9 cellular contexts compared by ENCODE assay signal in genomic region chr10:34528320-34528719, GRCh38.
DNase-seq lines count a peak whose midpoint lies in the region; TF ChIP-seq lines count a peak whose summit lies in the region.
"Had no signal": no experiment of that assay in that cellular context is flagged by ENCODE, and none has a peak within 500 bp of the region (broad histone marks: within the 10 kb centered on the region; RNA-seq: fewer than 3 reads in every experiment).

No MANE protein-coding gene starts in this region.

- H3K4me3 Mint-ChIP-seq in type B pancreatic cell, result no peak overlapping the region
- H3K4me3 Mint-ChIP-seq in activated naive CD4-positive, alpha-beta T cell treated with anti-CD3 and anti-CD28 coated beads, Interleukin-2, amount 10 ng/mL, durations not matched to agents 7 days and 5 days, result no peak overlapping the region
- H3K4me3 Mint-ChIP-seq: CD4-positive, CD25-positive, alpha-beta regulatory T cell had no signal

- TF ChIP-seq CTCF in epithelial cell of proximal tubule (conservative IDR thresholded peaks at IDR 0.05; ENCODE audit: low read depth, low read length) (no peak), type B pancreatic cell (conservative IDR thresholded peaks at IDR 0.05) (no peak)

- H3K27ac Mint-ChIP-seq in type B pancreatic cell, result peak overlapping the region; percentile 78
- no peak overlapping the region for H3K27ac Mint-ChIP-seq in activated naive CD4-positive, alpha-beta T cell treated with anti-CD3 and anti-CD28 coated beads, Interleukin-2, amount 10 ng/mL, durations not matched to agents 7 days and 5 days

- H3K4me1 Mint-ChIP-seq in type B pancreatic cell (ENCODE audit: unreplicated experiment), result peaks cover 35% of the 10 kb centered on the region
- no peaks in the 10 kb centered on the region for H3K4me1 Mint-ChIP-seq in activated naive CD4-positive, alpha-beta T cell treated with anti-CD3 and anti-CD28 coated beads, Interleukin-2, amount 10 ng/mL, durations not matched to agents 7 days and 5 days
- H3K4me1 Mint-ChIP-seq: CD4-positive, CD25-positive, alpha-beta regulatory T cell had no signal

- CTCF ChIA-PET in activated naive CD4-positive, alpha-beta T cell treated with anti-CD3 and anti-CD28 coated beads, Interleukin-2, amount 10 ng/mL, durations not matched to agents 7 days and 5 days (lab: Charles Lee), result no interaction called here

- no peaks in the 10 kb centered on the region for H3K27me3 Mint-ChIP-seq in type B pancreatic cell
- no peaks in the 10 kb centered on the region for H3K27me3 Mint-ChIP-seq in activated naive CD4-positive, alpha-beta T cell treated with anti-CD3 and anti-CD28 coated beads, Interleukin-2, amount 10 ng/mL, durations not matched to agents 7 days and 5 days

- peaks cover 26% of the 10 kb centered on the region for H3K36me3 Mint-ChIP-seq in type B pancreatic cell
- no peaks in the 10 kb centered on the region for H3K36me3 Mint-ChIP-seq in activated naive CD4-positive, alpha-beta T cell treated with anti-CD3 and anti-CD28 coated beads, Interleukin-2, amount 10 ng/mL, durations not matched to agents 7 days and 5 days
- H3K36me3 Mint-ChIP-seq: CD4-positive, CD25-positive, alpha-beta regulatory T cell had no signal

- H3K9me3 Mint-ChIP-seq in type B pancreatic cell, result peaks cover 14% of the 10 kb centered on the region
- no peaks in the 10 kb centered on the region for H3K9me3 Mint-ChIP-seq in activated naive CD4-positive, alpha-beta T cell treated with anti-CD3 and anti-CD28 coated beads, Interleukin-2, amount 10 ng/mL, durations not matched to agents 7 days and 5 days

- no peak overlapping the region for H3K4me3 ChIP-seq in epithelial cell of proximal tubule (ENCODE audit: low read depth, low read length)

- DNase-seq in SHP77 (lab: John Stamatoyannopoulos, UW) (peak; percentile 13 to 24), SHP77 treated with DMSO at 0.1 percent for 48 hours (lab: John Stamatoyannopoulos, UW) (no peak), NCI-H187 (lab: John Stamatoyannopoulos, UW) (peak; percentile 2 to 28), epithelial cell of proximal tubule (ENCODE audit: low read depth) (peak; percentile 95), type B pancreatic cell (ENCODE audit: extremely low spot score, unreplicated experiment) (no peak), NCI-H2171 (lab: John Stamatoyannopoulos, UW) (no peak)
- DNase-seq in activated naive CD4-positive, alpha-beta T cell treated with anti-CD3 and anti-CD28 coated beads, Interleukin-2, amount 10 ng/mL, durations not matched to agents 7 days and 5 days, result no peak
- no peak for DNase-seq in activated CD4-positive, CD25-positive, alpha-beta regulatory T cell treated with anti-CD3 and anti-CD28 coated beads, Interleukin-2, amount 50 U/mL, for 72 hours
- DNase-seq: CD4-positive, CD25-positive, alpha-beta regulatory T cell had no signal

Comparison
In these comparisons a context has a peak if more than half of its experiments do, and no peak if none do; other contexts are left out.
1. DNase-seq: peak in SHP77 (2 of 2), NCI-H187 (2 of 2) and epithelial cell of proximal tubule (single experiment); none in SHP77 treated with DMSO at 0.1 percent for 48 hours (single experiment), type B pancreatic cell (single experiment), activated naive CD4-positive, alpha-beta T cell treated with anti-CD3 and anti-CD28 coated beads, Interleukin-2, amount 10 ng/mL, durations not matched to agents 7 days and 5 days (single experiment), activated CD4-positive, CD25-positive, alpha-beta regulatory T cell treated with anti-CD3 and anti-CD28 coated beads, Interleukin-2, amount 50 U/mL, for 72 hours (single experiment) and NCI-H2171 (single experiment).